Comparison of ENCODE assay signal across 23 cellular contexts in genomic region chr2:1556286-1556685, GRCh38.
"Had no signal": no experiment of that assay in that cellular context is flagged by ENCODE, and none has a peak within 500 bp of the region (broad histone marks: within the 10 kb centered on the region; RNA-seq: fewer than 3 reads in every experiment).

No MANE protein-coding gene starts in this region.

- H3K27ac ChIP-seq: brain microvascular endothelial cell, coronary artery, dorsolateral prefrontal cortex, WERI-Rb-1 had no signal

- ATAC-seq: activated CD4-positive, CD25-positive, alpha-beta regulatory T cell treated with anti-CD3 and anti-CD28 coated beads, Interleukin-2, amount 50 U/mL, for 24 hours; activated CD8-positive, alpha-beta T cell treated with anti-CD3 and anti-CD28 coated beads for 36 hours; activated T-cell treated with anti-CD3 and anti-CD28 coated beads, Interleukin-2, amount 50 U/mL, for 4 hours; activated T-helper 17 cell treated with anti-CD3 and anti-CD28 coated beads, Interleukin-2, amount 50 U/mL, for 72 hours; T-helper 17 cell had no signal

- DNase-seq: activated B cell treated with CpG ODN at 0.5 μM for 24 hours; activated CD4-positive, alpha-beta T cell treated with anti-CD3 and anti-CD28 coated beads for 48 hours; activated CD4-positive, alpha-beta T cell treated with anti-CD3 and anti-CD28 coated beads, Interleukin-2, amount 50 U/mL, for 1 hour; activated CD4-positive, alpha-beta T cell treated with anti-CD3 and anti-CD28 coated beads, Interleukin-2, amount 50 U/mL, for 48 hours; activated CD8-positive, alpha-beta memory T cell treated with anti-CD3 and anti-CD28 coated beads for 24 hours; activated CD8-positive, alpha-beta T cell treated with anti-CD3 and anti-CD28 coated beads for 36 hours; activated effector memory CD4-positive, alpha-beta T cell treated with Interleukin-2 at 50 U/mL for 16 hours; activated gamma-delta T cell treated with Interleukin-2 at 50 U/mL for 16 hours; activated naive CD4-positive, alpha-beta T cell treated with anti-CD3 and anti-CD28 coated beads, Interleukin-2, amount 50 U/mL, for 16 hours; activated naive CD4-positive, alpha-beta T cell treated with Interleukin-2 at 50 U/mL for 16 hours; activated T-cell treated with anti-CD3 and anti-CD28 coated beads, Interleukin-2, amount 50 U/mL, for 4 hours; amniotic stem cell; anterior cingulate cortex; dorsolateral prefrontal cortex; effector memory CD4-positive, alpha-beta T cell; endodermal cell; T-helper 17 cell; T1000; WERI-Rb-1 had no signal
